8 cellular contexts compared by ENCODE assay signal in genomic region chr16:67236551-67237395, GRCh38. TPM values are rescaled to one million over a fixed set of nuclear protein-coding genes. Genes with fewer than 3 reads are reported as not detected.
DNase-seq lines count a peak whose midpoint lies in the region; ATAC-seq and TF ChIP-seq lines count a peak whose summit lies in the region.

No MANE protein-coding gene starts in this region.

- TF ChIP-seq CTCF in Panc1 (IDR thresholded peaks at IDR 0.05) (no peak), tibial nerve (IDR thresholded peaks at IDR 0.05) (no peak)

- H3K9me3 ChIP-seq in Panc1 (ENCODE audit: control insufficient read depth, insufficient read depth, low read depth, low read length), result no peaks in the 10 kb centered on the region
- no peaks in the 10 kb centered on the region for H3K9me3 ChIP-seq in tibial nerve

- H3K4me3 ChIP-seq in Panc1 (ENCODE audit: low read depth in 2 of 2, low read length in 2 of 2) (no peak overlapping the region), tibial nerve (no peak overlapping the region)

- 74 to 81% methylated on average over 47 to 49 of the region's 50 CpGs for WGBS in tibial nerve, 2 donors

- peak; percentile 31 for DNase-seq in NK-92 treated with Interleukin-12 subunit alpha and Interleukin-12 subunit beta, amount 100 ng/mL, for 24 hours (lab: John Stamatoyannopoulos, UW)
- DNase-seq in NK-92 (lab: John Stamatoyannopoulos, UW; ENCODE audit: unreplicated experiment), result no peak
- DNase-seq in Panc1 (ENCODE audit: low read depth, low spot score), result no peak
- DNase-seq in activated T-helper 1 cell treated with Interleukin-2 at 50 U/mL for 16 hours (ENCODE audit: low read depth), result peak; percentile 48
- peak; percentile 75 for DNase-seq in germinal center (ENCODE audit: low spot score)
- peak; percentile 74 for DNase-seq in stimulated activated CD4-positive, alpha-beta T cell treated with anti-CD3 and anti-CD28 coated beads, Interleukin-4, amount 100 ng/mL, for 1 hour
- no peak for DNase-seq in GF-D8 (lab: John Stamatoyannopoulos, UW)
- no peak for DNase-seq in tibial nerve (ENCODE audit: low spot score in 2 of 2)

- TF ChIP-seq POLR2A in tibial nerve (IDR thresholded peaks at IDR 0.05), result no peak

- H3K4me1 ChIP-seq in Panc1 (ENCODE audit: control insufficient read depth, insufficient read depth, low read length) (peaks cover 5% of the 10 kb centered on the region; the same call in 1 of the 2 replicates), tibial nerve (peaks cover 0 to 22% (median 14%) of the 10 kb centered on the region in 4 donors)

- H3K27me3 ChIP-seq in Panc1 (ENCODE audit: control insufficient read depth, insufficient read depth, low read length) (no peaks in the 10 kb centered on the region), tibial nerve (no peaks in the 10 kb centered on the region)

- ATAC-seq in Panc1, result peak; percentile 65

- in situ Hi-C loops in Panc1 (cut with HindIII; ENCODE audit: low pct_unique_long_range_greater_than_20kb, low sequenced_read_pairs), result no loop called here

- BruUV-seq in Panc1 (replicated peaks; lab: Mats Ljungman, UMichigan), result no TSS peak

- intact Hi-C loops in Panc1 (cut with micrococcal nuclease; ENCODE audit: unreplicated experiment), result no loop called here

- POLR2A ChIA-PET in Panc1 (lab: Charles Lee), result interaction anchor here (0.6 kb wide), 1 partner anchor 22 kb away, joined by 3 read pairs; no protein-coding TSS in a partner anchor

- H3K27ac ChIP-seq in Panc1 (ENCODE audit: low read length) (no peak overlapping the region), tibial nerve (peak overlapping the region in 1 of 4 donors; percentile 44)

- no peak for TF ChIP-seq EP300 in tibial nerve (IDR thresholded peaks at IDR 0.05)

- H3K36me3 ChIP-seq in Panc1 (ENCODE audit: control insufficient read depth, insufficient read depth, low read length), result no peaks in the 10 kb centered on the region
- H3K36me3 ChIP-seq in tibial nerve, result peaks cover 9 to 81% (median 23%) of the 10 kb centered on the region in 3 donors

- CTCF ChIA-PET in Panc1 (lab: Charles Lee), result no interaction called here

RNA-seq across cellular contexts. Expression of gene TMEM208, which starts 9.8 kb away (rescaled TPM):
- total RNA-seq in Panc1 (2021; ENCODE audit: unreplicated experiment) (25.6 TPM), tibial nerve (10 to 100 TPM; 28.0 to 47.6 (median 41.2) TPM)
- polyA plus RNA-seq in Panc1 (2012; ENCODE audit: insufficient read length), result 31.3 TPM

RNA-seq across cellular contexts. Expression of gene FHOD1, which starts 10.5 kb away (rescaled TPM):
- total RNA-seq in Panc1 (2021; ENCODE audit: unreplicated experiment) (9.3 TPM), tibial nerve (10 to 100 TPM; 17.3 to 45.3 (median 25.5) TPM)
- polyA plus RNA-seq in Panc1 (2012; ENCODE audit: insufficient read length), result 13.4 TPM

RNA-seq across cellular contexts. Expression of gene SLC9A5, which starts 12.0 kb away (rescaled TPM):
- total RNA-seq in Panc1 (2021; ENCODE audit: unreplicated experiment), result 1.7 TPM
- polyA plus RNA-seq in Panc1 (2012; ENCODE audit: insufficient read length), result 2.3 TPM
- 1 to 10 TPM in 3 of 4 donors, under 1 TPM in 1; 0.59 to 2.0 (median 1.5) TPM for total RNA-seq in tibial nerve

RNA-seq across cellular contexts. Expression of gene ELMO3, which starts 37.8 kb away (rescaled TPM):
- total RNA-seq in Panc1 (2021; ENCODE audit: unreplicated experiment) (2.0 TPM), tibial nerve (10 to 100 TPM in 1 of 4 donors, 1 to 10 TPM in 3; 2.4 to 14.4 (median 4.4) TPM)
- polyA plus RNA-seq in Panc1 (2012; ENCODE audit: insufficient read length), result 1.6 TPM

RNA-seq across cellular contexts. Expression of gene PLEKHG4, which starts 42.6 kb away (rescaled TPM):
- total RNA-seq in Panc1 (2021; ENCODE audit: unreplicated experiment), result 6.7 TPM
- polyA plus RNA-seq in Panc1 (2012; ENCODE audit: insufficient read length), result 4.3 TPM
- total RNA-seq in tibial nerve, result 10 to 100 TPM; 25.6 to 42.4 (median 34.6) TPM

Comparison
In these comparisons a context has a peak if more than half of its experiments do, and no peak if none do; other contexts are left out.
1. DNase-seq: peak in NK-92 treated with Interleukin-12 subunit alpha and Interleukin-12 subunit beta, amount 100 ng/mL, for 24 hours (single experiment), activated T-helper 1 cell treated with Interleukin-2 at 50 U/mL for 16 hours (single experiment), germinal center (single experiment) and stimulated activated CD4-positive, alpha-beta T cell treated with anti-CD3 and anti-CD28 coated beads, Interleukin-4, amount 100 ng/mL, for 1 hour (single experiment); none in NK-92 (single experiment), Panc1 (single experiment), GF-D8 (single experiment) and tibial nerve (0 of 2).